ENCODE assay signal across 11 cellular contexts in the genomic region with DNA sequence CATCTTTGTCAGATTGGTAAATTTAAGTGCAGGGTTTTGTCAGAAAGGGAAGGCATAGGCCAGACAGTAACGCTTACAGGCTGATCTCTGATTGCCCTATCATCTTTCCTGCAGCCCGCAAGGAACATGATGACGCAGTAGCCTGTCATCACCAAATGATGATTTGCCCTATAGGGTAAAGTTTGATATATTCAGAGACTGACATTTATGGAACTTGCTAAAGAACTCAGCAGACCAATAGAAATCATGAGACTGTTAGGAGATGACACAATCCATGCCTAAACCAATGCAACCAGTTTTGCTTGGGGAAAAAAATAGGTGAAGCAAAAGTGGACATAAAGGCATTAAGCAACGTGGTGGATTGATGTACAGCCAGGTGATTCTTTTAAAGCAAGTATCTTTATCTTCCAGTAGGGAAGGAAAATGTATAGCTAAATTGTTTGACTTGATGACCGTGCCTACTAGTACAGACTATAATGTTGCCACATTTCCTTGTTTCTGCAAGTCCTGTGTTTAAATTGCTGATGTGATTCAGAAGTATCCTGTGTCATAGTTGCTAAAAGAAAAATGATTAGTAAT. TPM values are rescaled to one million over a fixed set of nuclear protein-coding genes. Genes with fewer than 3 reads are reported as not detected.
DNase-seq lines count a peak whose midpoint lies in the region; ATAC-seq and TF ChIP-seq lines count a peak whose summit lies in the region.
"Had no signal": no experiment of that assay in that cellular context is flagged by ENCODE, and none has a peak within 500 bp of the region (broad histone marks: within the 10 kb centered on the region; RNA-seq: fewer than 3 reads in every experiment).

No MANE protein-coding gene starts in this region.

- H3K27me3 ChIP-seq in mammary epithelial cell (ENCODE audit: insufficient read depth, low read length) = no peaks in the 10 kb centered on the region
- H3K27me3 ChIP-seq in transverse colon = no peaks in the 10 kb centered on the region
- H3K27me3 ChIP-seq: upper lobe of left lung had no signal

- peaks cover 58% of the 10 kb centered on the region for H3K4me1 Mint-ChIP-seq in nephron progenitor cell

- H4K20me1 ChIP-seq in mammary epithelial cell (ENCODE audit: insufficient read depth, low read length) = peaks cover 5% of the 10 kb centered on the region

- H3K4me2 ChIP-seq in mammary epithelial cell (ENCODE audit: insufficient read depth, low read depth, low read length) = peak overlapping the region; percentile 80

- H3K79me2 ChIP-seq in mammary epithelial cell (ENCODE audit: insufficient read depth, low read length) = peaks cover 73% of the 10 kb centered on the region

- no peak for TF ChIP-seq EP300 in transverse colon (IDR thresholded peaks at IDR 0.05; ENCODE audit: low read depth)

- CTCF ChIA-PET in mammary epithelial cell (lab: Charles Lee; ENCODE audit: low non-redundant PET) = no interaction called here

- in situ Hi-C loops in G401 (cut with HindIII; ENCODE audit: low sequenced_read_pairs) = no loop called here
- in situ Hi-C loops in mammary epithelial cell (cut with MboI; ENCODE audit: low sequenced_read_pairs in 2 of 2) = no loop called here
- in situ Hi-C loops in transverse colon (cut with MboI; ENCODE audit: low pct_ligation_motif_present in 1 of 4, low pct_unique_long_range_greater_than_20kb in 1 of 4, low sequenced_read_pairs in 3 of 4) = no loop called here

- peaks cover 47% of the 10 kb centered on the region for H3K36me3 Mint-ChIP-seq in nephron progenitor cell (ENCODE audit: low read depth)

- H2AFZ ChIP-seq in mammary epithelial cell (ENCODE audit: low read depth, low read length) = no peak overlapping the region

- intact Hi-C loops in mammary epithelial cell (cut with micrococcal nuclease) (loop anchor here (2.0 to 10.0 kb wide), 2 partner anchors 229 to 323 kb away; no protein-coding TSS in a partner anchor), transverse colon (cut with DNase I; ENCODE audit: low total_unique reads) (no loop called here), Right ventricle myocardium superior (cut with DNase I) (no loop called here)

- no peaks in the 10 kb centered on the region for H3K36me3 ChIP-seq in mammary epithelial cell (ENCODE audit: insufficient read depth, low read length)
- H3K36me3 ChIP-seq in transverse colon = no peaks in the 10 kb centered on the region
- H3K36me3 ChIP-seq: upper lobe of left lung had no signal

- ATAC-seq in Right ventricle myocardium superior (ENCODE audit: poor library complexity) = no peak

- no peak for TF ChIP-seq CTCF in mammary epithelial cell (conservative IDR thresholded peaks at IDR 0.05 in 1 of 2, IDR thresholded peaks at IDR 0.05 in 1 of 2; ENCODE audit: extremely low read depth in 1 of 2, insufficient read depth in 1 of 2, low read depth in 1 of 2, low read length in 2 of 2)
- TF ChIP-seq CTCF in nephron progenitor cell (IDR thresholded peaks at IDR 0.05) = no peak
- TF ChIP-seq CTCF in transverse colon (IDR thresholded peaks at IDR 0.05) = no peak

- TF ChIP-seq POLR2A in transverse colon (IDR thresholded peaks at IDR 0.05) = no peak

- H3K9ac ChIP-seq in mammary epithelial cell (ENCODE audit: insufficient read depth, low read length) = no peak overlapping the region

- no peaks in the 10 kb centered on the region for H3K27me3 Mint-ChIP-seq in nephron progenitor cell (ENCODE audit: low read depth, poor library complexity)

- peak overlapping the region; percentile 89 for H3K4me3 Mint-ChIP-seq in nephron progenitor cell

- no TSS peak for BruUV-seq in mammary epithelial cell (replicated peaks; lab: Mats Ljungman, UMichigan)

- dilution Hi-C loops in mammary epithelial cell (cut with HindIII; ENCODE audit: low sequenced_read_pairs) = no loop called here

- 46% methylated on average over 5 of the region's 5 CpGs for WGBS in mammary epithelial cell (ENCODE audit: low coverage, missing lambda C conversion rate)
- 65 to 67% methylated on average over 5 of the region's 5 CpGs for WGBS in transverse colon (ENCODE audit: low coverage in 1 of 2), 2 donors

- peak overlapping the region; percentile 2 to 80 (median 75) for H3K4me3 ChIP-seq in mammary epithelial cell (replicated peaks in 1 of 3; ENCODE audit: insufficient read depth in 1 of 3, low read depth in 2 of 3, low read length in 3 of 3)
- H3K4me3 ChIP-seq in transverse colon = no peak overlapping the region

- H3K27ac ChIP-seq in mammary epithelial cell (ENCODE audit: insufficient read depth, low read depth, low read length) (peak overlapping the region; percentile 77), transverse colon (no peak overlapping the region)

- no peaks in the 10 kb centered on the region for H3K9me3 ChIP-seq in mammary epithelial cell (replicated peaks; ENCODE audit: insufficient read depth, low read length)
- H3K9me3 ChIP-seq in transverse colon = no peaks in the 10 kb centered on the region
- H3K9me3 ChIP-seq: upper lobe of left lung had no signal

- no peaks in the 10 kb centered on the region for H3K9me3 Mint-ChIP-seq in nephron progenitor cell

- H3K4me1 ChIP-seq in mammary epithelial cell (ENCODE audit: insufficient read depth, low read length) (peaks cover 21% of the 10 kb centered on the region), transverse colon (peaks cover 15 to 50% (median 33%) of the 10 kb centered on the region in 4 donors)

- DNase-seq in G401 (ENCODE audit: low spot score) = peak; percentile 12
- DNase-seq in MV-4-11 (lab: John Stamatoyannopoulos, UW) = peak; percentile 36
- peak; percentile 78 for DNase-seq in mammary epithelial cell
- no peak for DNase-seq in nephron progenitor cell
- DNase-seq in transverse colon = no peak
- DNase-seq in Right ventricle myocardium superior = no peak
- DNase-seq in NCI-H524 treated with DMSO at 0.1 percent for 48 hours (lab: John Stamatoyannopoulos, UW) = no peak
- DNase-seq in NCI-H2171 treated with DMSO at 0.1 percent for 48 hours (lab: John Stamatoyannopoulos, UW) = no peak
- DNase-seq: caudate nucleus, SHP77 had no signal

- H3K27ac Mint-ChIP-seq in nephron progenitor cell = no peak overlapping the region

RNA-seq across cellular contexts. Expression of a gene that starts 2.4 kb away (rescaled TPM):
- 54.1 and 62.6 TPM in 2 replicates for total RNA-seq in G401 (2014; rRNA removed; shearing (Covaris generic))
- total RNA-seq in mammary epithelial cell (10 to 100 TPM; 17.7 to 38.7 TPM), transverse colon (10 to 100 TPM in 2 of 4 donors, 1 to 10 TPM in 2; 4.9 to 26.8 (median 11.8) TPM), Right ventricle myocardium superior (13.3 TPM)
- polyA plus RNA-seq in mammary epithelial cell = 13.6 TPM
- polyA minus RNA-seq in mammary epithelial cell = 29.2 TPM

Comparison
In these comparisons a context has a peak if more than half of its experiments do, and no peak if none do; other contexts are left out.
1. DNase-seq: peak in G401 (single experiment), MV-4-11 (single experiment) and mammary epithelial cell (single experiment); none in nephron progenitor cell (single experiment), transverse colon (single experiment), Right ventricle myocardium superior (single experiment), NCI-H524 treated with DMSO at 0.1 percent for 48 hours (single experiment) and NCI-H2171 treated with DMSO at 0.1 percent for 48 hours (single experiment).
2. H3K4me3 ChIP-seq: peak in mammary epithelial cell (3 of 3); none in transverse colon (0 of 4).